ENCODE assay signal across 18 cellular contexts in genomic region chr2:28173377-28173776, GRCh38.
A peak's percentile ranks its signal among the peaks of the same experiment; 100 is the strongest.
DNase-seq lines count a peak whose midpoint lies in the region; ATAC-seq and TF ChIP-seq lines count a peak whose summit lies in the region.
"Had no signal": no experiment of that assay in that cellular context is flagged by ENCODE, and none has a peak within 500 bp of the region (broad histone marks: within the 10 kb centered on the region; RNA-seq: fewer than 3 reads in every experiment).

No MANE protein-coding gene starts in this region.

- H3K4me3 Mint-ChIP-seq in GM23338 = no peak overlapping the region
- H3K4me3 Mint-ChIP-seq in neural progenitor cell = no peak overlapping the region
- H3K4me3 Mint-ChIP-seq: CD4-positive, alpha-beta memory T cell had no signal

- POLR2A ChIA-PET in RWPE1 (lab: Yijun Ruan, JAX; ENCODE audit: low non-redundant PET) = no interaction called here

- H3K4me3 ChIP-seq in GM23338 (no peak overlapping the region), neural progenitor cell (no peak overlapping the region)
- H3K4me3 ChIP-seq: GM23248 had no signal

- H4K20me1 ChIP-seq in GM23338 (replicated peaks; ENCODE audit: insufficient read depth) = no peaks in the 10 kb centered on the region
- no peaks in the 10 kb centered on the region for H4K20me1 ChIP-seq in neural progenitor cell (ENCODE audit: low read depth)

- H3K27me3 ChIP-seq in GM23338 (ENCODE audit: insufficient read depth) = no peaks in the 10 kb centered on the region
- H3K27me3 ChIP-seq in neural progenitor cell = no peaks in the 10 kb centered on the region
- H3K27me3 ChIP-seq: BE2C had no signal

- ATAC-seq in GM23338 = peak; percentile 38

- H3K79me2 ChIP-seq in GM23338 (replicated peaks; ENCODE audit: insufficient read depth) = no peaks in the 10 kb centered on the region
- no peaks in the 10 kb centered on the region for H3K79me2 ChIP-seq in neural progenitor cell (ENCODE audit: low read depth)

- no peak overlapping the region for H3K9ac ChIP-seq in neural progenitor cell
- H3K9ac ChIP-seq: GM23248 had no signal

- peaks cover 3% of the 10 kb centered on the region for H3K9me3 ChIP-seq in neural progenitor cell (ENCODE audit: low read depth)
- H3K9me3 ChIP-seq: BE2C had no signal

- H2AFZ ChIP-seq in GM23338 (no peak overlapping the region), neural progenitor cell (replicated peaks) (no peak overlapping the region)
- H2AFZ ChIP-seq: GM23248 had no signal

- no peaks in the 10 kb centered on the region for H3K4me1 ChIP-seq in GM23338 (ENCODE audit: insufficient read depth)
- H3K4me1 ChIP-seq in neural progenitor cell = peaks cover 7% of the 10 kb centered on the region
- H3K4me1 ChIP-seq: BE2C had no signal

- H3K36me3 ChIP-seq in GM23338 (ENCODE audit: insufficient read depth) = no peaks in the 10 kb centered on the region
- H3K36me3 ChIP-seq in neural progenitor cell = no peaks in the 10 kb centered on the region
- H3K36me3 ChIP-seq: BE2C had no signal

- H3K27ac Mint-ChIP-seq in GM23338 (no peak overlapping the region), neural progenitor cell (no peak overlapping the region)
- H3K27ac Mint-ChIP-seq: CD4-positive, alpha-beta memory T cell had no signal

- H3F3A ChIP-seq in GM23338 (replicated peaks; ENCODE audit: low read depth) (no peaks in the 10 kb centered on the region), neural progenitor cell (ENCODE audit: low read depth) (no peaks in the 10 kb centered on the region)

- peaks cover 6% of the 10 kb centered on the region for H3K36me3 Mint-ChIP-seq in GM23338 (ENCODE audit: low read depth)
- H3K36me3 Mint-ChIP-seq in neural progenitor cell = peaks cover 5% of the 10 kb centered on the region

- H3K27ac ChIP-seq in GM23338 (ENCODE audit: low read depth) (no peak overlapping the region), RWPE1 (peak overlapping the region; percentile 67; the same call in 1 of the 2 replicates), epithelial cell of prostate (peak overlapping the region; percentile 91), neural progenitor cell (no peak overlapping the region)
- H3K27ac ChIP-seq: GM23248 had no signal

- CTCF ChIA-PET in RWPE1 (lab: Yijun Ruan, JAX) = interaction anchor here (0.9 kb wide), 1 partner anchor 218 kb away, joined by 3 read pairs; no protein-coding TSS in a partner anchor

- H3K9me3 Mint-ChIP-seq in GM23338 (peaks cover 2% of the 10 kb centered on the region; the same call in 2 of the 3 replicates), neural progenitor cell (peaks cover 20% of the 10 kb centered on the region)

- TF ChIP-seq CTCF in GM23338 (conservative IDR thresholded peaks at IDR 0.05; ENCODE audit: low read depth in 2 of 2) (no peak), RWPE1 (conservative IDR thresholded peaks at IDR 0.05; ENCODE audit: low read depth) (no peak), neural progenitor cell (IDR thresholded peaks at IDR 0.05) (no peak)

- H3K9me2 ChIP-seq in GM23338 (ENCODE audit: insufficient read depth) = no peaks in the 10 kb centered on the region

- DNase-seq in GM23338 (ENCODE audit: low spot score) (no peak), RWPE1 (ENCODE audit: low spot score) (no peak), epithelial cell of prostate (ENCODE audit: low read depth, low spot score) (no peak), neural progenitor cell (ENCODE audit: low spot score) (peak; percentile 18), dermis blood vessel endothelial cell (no peak), AML-193 (lab: John Stamatoyannopoulos, UW) (no peak), SW 1271 (lab: John Stamatoyannopoulos, UW) (no peak), kidney glomerular epithelial cell (lab: John Stamatoyannopoulos, UW) (no peak)
- DNase-seq: BE2C; CD4-positive, alpha-beta memory T cell; DND-41; GM23248; Kasumi-1; NCI-H1417; NCI-H1930; NCI-H2171; NCI-H510A treated with DMSO at 0.1 percent for 48 hours; SIG-M5 had no signal

- H3K4me2 ChIP-seq in GM23338 = no peak overlapping the region
- H3K4me2 ChIP-seq in neural progenitor cell = no peak overlapping the region

- peaks cover 1% of the 10 kb centered on the region for H3K27me3 Mint-ChIP-seq in GM23338 (ENCODE audit: insufficient read depth, low read depth, poor library complexity)
- H3K27me3 Mint-ChIP-seq in neural progenitor cell (ENCODE audit: insufficient read depth, low read depth) = no peaks in the 10 kb centered on the region
- H3K27me3 Mint-ChIP-seq: CD4-positive, alpha-beta memory T cell had no signal

- H3K4me1 Mint-ChIP-seq in GM23338 = no peaks in the 10 kb centered on the region; the same call in 2 of the 3 replicates
- peaks cover 6% of the 10 kb centered on the region for H3K4me1 Mint-ChIP-seq in neural progenitor cell

TF ChIP-seq in GM23338, 12 proteins besides CTCF, POLR2A, EP300 and RAD21:
- TF ChIP-seq JUNB (IDR thresholded peaks at IDR 0.05; ENCODE audit: unreplicated experiment) = no peak

Comparison
In these comparisons a context has a peak if more than half of its experiments do, and no peak if none do; other contexts are left out.
1. H3K27ac ChIP-seq: peak in RWPE1 (single experiment) and epithelial cell of prostate (single experiment); none in GM23338 (single experiment) and neural progenitor cell (single experiment).